Comparison of ENCODE assay signal across 1 cellular context in genomic region chr6:44270526-44271405, GRCh38.
TF ChIP-seq lines count a peak whose summit lies in the region.

No MANE protein-coding gene starts in this region.

TF ChIP-seq in GM12878, 131 proteins besides CTCF, POLR2A, EP300 and RAD21:
- TF ChIP-seq REST (IDR thresholded peaks at IDR 0.05; ENCODE audit: low read depth, low read length): peak; percentile 59; the same call in 1 of the 2 replicates
- TF ChIP-seq PAX8 (IDR thresholded peaks at IDR 0.05): no peak
- no peak for TF ChIP-seq IRF5 (IDR thresholded peaks at IDR 0.05; ENCODE audit: borderline replicate concordance)
- TF ChIP-seq, protein P1, sequence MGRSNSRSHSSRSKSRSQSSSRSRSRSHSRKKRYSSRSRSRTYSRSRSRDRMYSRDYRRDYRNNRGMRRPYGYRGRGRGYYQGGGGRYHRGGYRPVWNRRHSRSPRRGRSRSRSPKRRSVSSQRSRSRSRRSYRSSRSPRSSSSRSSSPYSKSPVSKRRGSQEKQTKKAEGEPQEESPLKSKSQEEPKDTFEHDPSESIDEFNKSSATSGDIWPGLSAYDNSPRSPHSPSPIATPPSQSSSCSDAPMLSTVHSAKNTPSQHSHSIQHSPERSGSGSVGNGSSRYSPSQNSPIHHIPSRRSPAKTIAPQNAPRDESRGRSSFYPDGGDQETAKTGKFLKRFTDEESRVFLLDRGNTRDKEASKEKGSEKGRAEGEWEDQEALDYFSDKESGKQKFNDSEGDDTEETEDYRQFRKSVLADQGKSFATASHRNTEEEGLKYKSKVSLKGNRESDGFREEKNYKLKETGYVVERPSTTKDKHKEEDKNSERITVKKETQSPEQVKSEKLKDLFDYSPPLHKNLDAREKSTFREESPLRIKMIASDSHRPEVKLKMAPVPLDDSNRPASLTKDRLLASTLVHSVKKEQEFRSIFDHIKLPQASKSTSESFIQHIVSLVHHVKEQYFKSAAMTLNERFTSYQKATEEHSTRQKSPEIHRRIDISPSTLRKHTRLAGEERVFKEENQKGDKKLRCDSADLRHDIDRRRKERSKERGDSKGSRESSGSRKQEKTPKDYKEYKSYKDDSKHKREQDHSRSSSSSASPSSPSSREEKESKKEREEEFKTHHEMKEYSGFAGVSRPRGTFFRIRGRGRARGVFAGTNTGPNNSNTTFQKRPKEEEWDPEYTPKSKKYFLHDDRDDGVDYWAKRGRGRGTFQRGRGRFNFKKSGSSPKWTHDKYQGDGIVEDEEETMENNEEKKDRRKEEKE (IDR thresholded peaks at IDR 0.05): no peak
